2 cellular contexts compared by ENCODE assay signal in the genomic region with DNA sequence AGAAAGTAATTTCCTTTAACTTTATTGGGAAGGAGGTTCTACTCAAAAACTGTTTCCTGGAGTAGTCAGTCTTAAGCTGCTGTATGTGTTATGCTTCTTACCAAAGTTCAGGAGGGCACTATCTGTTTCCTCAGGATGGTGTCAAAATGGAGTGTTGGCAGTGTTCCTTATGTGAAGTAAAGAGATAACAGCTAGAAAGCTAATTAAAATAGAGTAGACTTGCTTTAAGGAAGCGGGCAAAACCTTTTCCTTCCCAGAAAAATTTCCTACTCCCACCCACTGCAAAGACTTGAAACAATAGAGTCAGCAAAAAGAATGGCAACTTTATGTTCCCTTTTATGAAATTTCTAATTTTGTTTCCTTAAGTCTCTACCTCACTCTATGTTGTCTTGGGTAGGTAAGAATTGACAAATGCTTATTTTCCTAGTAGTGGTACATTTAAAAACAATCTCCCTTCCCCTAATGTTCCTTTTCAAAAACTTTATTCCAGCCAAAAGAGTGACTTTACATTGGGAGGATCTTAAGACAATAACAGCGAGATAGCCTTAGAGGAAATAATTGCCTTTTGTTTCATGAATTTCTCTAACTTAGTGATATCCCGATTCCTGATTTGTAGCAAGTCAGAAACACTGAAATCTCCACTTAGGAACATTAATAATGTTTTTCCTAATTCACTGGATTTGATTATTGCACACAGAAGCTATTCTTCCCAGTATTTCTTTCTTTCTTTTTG.
A peak's percentile ranks its signal among the peaks of the same experiment; 100 is the strongest.
TF ChIP-seq lines count a peak whose summit lies in the region.

No MANE protein-coding gene starts in this region.

TF ChIP-seq in H1, 55 proteins besides CTCF, POLR2A, EP300 and RAD21:
- TF ChIP-seq SUZ12 (IDR thresholded peaks at IDR 0.05; ENCODE audit: low read length) (no peak), RBBP5 (IDR thresholded peaks at IDR 0.05; ENCODE audit: borderline replicate concordance, low read depth, low read length) (no peak), TBP (IDR thresholded peaks at IDR 0.05; ENCODE audit: low read depth, low read length) (no peak), TAF7 (optimal IDR thresholded peaks at IDR 0.05; ENCODE audit: borderline replicate concordance, low read depth, low read length) (no peak), POLR2AphosphoS5 (IDR thresholded peaks at IDR 0.05; ENCODE audit: low read depth, low read length) (no peak), TCF12 (IDR thresholded peaks at IDR 0.05; ENCODE audit: low read depth, low read length) (no peak), CREB1 (IDR thresholded peaks at IDR 0.05) (no peak), GTF2F1 (IDR thresholded peaks at IDR 0.05; ENCODE audit: borderline replicate concordance, low read depth, low read length) (no peak), EZH2 (IDR thresholded peaks at IDR 0.05; ENCODE audit: low read depth, low read length, severe bottlenecking) (no peak), NANOG (IDR thresholded peaks at IDR 0.05; ENCODE audit: insufficient read depth, low read depth, low read length, poor library complexity, severe bottlenecking) (no peak), CHD1 (IDR thresholded peaks at IDR 0.05; ENCODE audit: low read depth, low read length) (no peak), CBX8 (IDR thresholded peaks at IDR 0.05; ENCODE audit: borderline replicate concordance, low read depth, low read length) (no peak), SRF (IDR thresholded peaks at IDR 0.05; ENCODE audit: low read depth, low read length) (no peak), POU5F1 (IDR thresholded peaks at IDR 0.05; ENCODE audit: low read depth, low read length) (no peak), SP4 (IDR thresholded peaks at IDR 0.05; ENCODE audit: low read length) (no peak), USF2 (IDR thresholded peaks at IDR 0.05; ENCODE audit: low read length) (no peak)

TF ChIP-seq in HepG2, 621 proteins besides CTCF, POLR2A, EP300 and RAD21:
- TF ChIP-seq NFYB (CRISPR knock-in tag; IDR thresholded peaks at IDR 0.05) (no peak), MAFK (conservative IDR thresholded peaks at IDR 0.05 in 1 of 2, IDR thresholded peaks at IDR 0.05 in 1 of 2; ENCODE audit: low read length in 2 of 2) (peak; percentile 25 to 28; a peak in 2 of 4 replicates), ZNF333 (CRISPR knock-in tag; IDR thresholded peaks at IDR 0.05; ENCODE audit: borderline replicate concordance) (no peak)
TF ChIP-seq in HepG2: peak in this region for 1.
